In the genomic region with DNA sequence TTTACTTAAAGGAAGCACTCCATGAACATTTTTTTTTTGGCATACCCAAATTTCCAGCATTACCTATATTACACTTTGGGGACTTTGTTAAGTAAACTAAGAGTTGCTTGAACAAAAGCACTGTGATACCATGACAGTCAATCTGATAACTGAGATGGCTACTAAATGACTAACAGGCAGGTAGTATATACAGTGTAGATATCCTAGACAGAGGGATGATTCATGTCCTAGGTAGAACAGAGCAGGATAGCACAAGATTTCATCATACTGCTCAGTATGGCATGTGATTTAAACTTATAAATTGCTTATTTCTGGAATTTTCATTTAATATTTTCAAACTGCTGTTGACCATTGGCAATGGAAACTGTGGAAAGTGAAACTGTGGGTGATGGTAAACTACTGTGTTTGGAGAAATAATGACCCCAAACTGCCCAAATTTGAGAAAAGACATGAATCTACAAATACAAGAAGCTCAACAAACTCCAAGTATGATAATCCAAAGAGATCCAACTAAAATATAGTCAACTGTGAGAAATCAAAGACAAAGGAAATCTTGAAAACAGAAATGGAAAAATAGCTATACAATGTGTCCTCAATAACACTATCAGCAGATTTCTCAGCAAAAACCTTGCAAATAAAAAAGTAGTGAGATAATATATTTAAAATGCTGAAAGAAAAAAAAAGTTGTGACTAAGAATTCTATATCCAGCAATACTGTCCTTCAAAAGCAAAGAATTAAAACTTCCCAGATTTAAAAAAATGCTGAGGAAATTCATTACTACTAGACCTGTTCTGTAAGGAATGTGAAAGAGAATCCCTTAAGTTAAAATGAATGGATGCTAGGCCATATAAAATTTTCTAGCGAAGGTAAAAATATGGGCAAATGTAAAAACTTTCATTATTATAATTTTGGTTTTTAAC, we compare ENCODE assay signal across 23 cellular contexts.
A peak's percentile ranks its signal among the peaks of the same experiment; 100 is the strongest.
DNase-seq lines count a peak whose midpoint lies in the region; ATAC-seq, FAIRE-seq and TF ChIP-seq lines count a peak whose summit lies in the region.
"Had no signal": no experiment of that assay in that cellular context is flagged by ENCODE, and none has a peak within 500 bp of the region (broad histone marks: within the 10 kb centered on the region; RNA-seq: fewer than 3 reads in every experiment).

No MANE protein-coding gene starts in this region.

- TF ChIP-seq CTCF in MCF 10A (IDR thresholded peaks at IDR 0.05; ENCODE audit: unreplicated experiment) (no peak), breast epithelium (IDR thresholded peaks at IDR 0.05) (no peak), bronchial epithelial cell (IDR thresholded peaks at IDR 0.05; ENCODE audit: insufficient read depth, low read length, severe bottlenecking) (no peak), uterus (IDR thresholded peaks at IDR 0.05) (no peak), WTC11 (IDR thresholded peaks at IDR 0.05) (no peak)

- ATAC-seq in stimulated activated effector memory CD8-positive, alpha-beta T cell treated with anti-CD3 and anti-CD28 coated beads, Interleukin-12 subunit alpha, Interleukin-12 subunit beta, amount 100 ng/mL, for 72 hours: peak; percentile 32
- no peak for ATAC-seq in WTC11
- ATAC-seq: A549, GM12878, GM23338 had no signal

- H3K36me3 Mint-ChIP-seq in MCF 10A (ENCODE audit: insufficient read depth, unreplicated experiment): no peaks in the 10 kb centered on the region
- no peaks in the 10 kb centered on the region for H3K36me3 Mint-ChIP-seq in stimulated activated effector memory CD8-positive, alpha-beta T cell treated with anti-CD3 and anti-CD28 coated beads, Interleukin-12 subunit alpha, Interleukin-12 subunit beta, amount 100 ng/mL, for 72 hours
- H3K36me3 Mint-ChIP-seq in WTC11: peaks cover 13% of the 10 kb centered on the region

- H3K27me3 ChIP-seq in breast epithelium (no peaks in the 10 kb centered on the region), bronchial epithelial cell (ENCODE audit: control insufficient read depth, insufficient read depth, low read length) (no peaks in the 10 kb centered on the region), uterus (no peaks in the 10 kb centered on the region)

- POLR2A ChIA-PET in MCF 10A (lab: Yijun Ruan, JAX): interaction anchor here (1.0 kb wide), 1 partner anchor 15 kb away, joined by 3 read pairs; no protein-coding TSS in a partner anchor
- POLR2A ChIA-PET in WTC11 (lab: Charles Lee): no interaction called here

- H3K4me3 Mint-ChIP-seq in MCF 10A (ENCODE audit: unreplicated experiment) (no peak overlapping the region), WTC11 (no peak overlapping the region)
- no peak overlapping the region for H3K4me3 Mint-ChIP-seq in stimulated activated effector memory CD8-positive, alpha-beta T cell treated with anti-CD3 and anti-CD28 coated beads, Interleukin-12 subunit alpha, Interleukin-12 subunit beta, amount 100 ng/mL, for 72 hours
- H3K4me3 Mint-ChIP-seq: CD4-positive, alpha-beta T cell; GM23338; HFFc6 had no signal

- peaks cover 29% of the 10 kb centered on the region for H3K9me3 Mint-ChIP-seq in MCF 10A (ENCODE audit: unreplicated experiment)
- peaks cover 5% of the 10 kb centered on the region for H3K9me3 Mint-ChIP-seq in stimulated activated effector memory CD8-positive, alpha-beta T cell treated with anti-CD3 and anti-CD28 coated beads, Interleukin-12 subunit alpha, Interleukin-12 subunit beta, amount 100 ng/mL, for 72 hours
- peaks cover 20% of the 10 kb centered on the region for H3K9me3 Mint-ChIP-seq in WTC11
- H3K9me3 Mint-ChIP-seq: GM23338 had no signal

- no TSS peak for BruUV-seq in MCF 10A (replicated peaks; lab: Mats Ljungman, UMichigan)

- no peaks in the 10 kb centered on the region for H3K27me3 Mint-ChIP-seq in MCF 10A (ENCODE audit: insufficient read depth, unreplicated experiment)
- no peaks in the 10 kb centered on the region for H3K27me3 Mint-ChIP-seq in WTC11 (ENCODE audit: low read depth)

- TF ChIP-seq POLR2A in breast epithelium (IDR thresholded peaks at IDR 0.05) (no peak), uterus (IDR thresholded peaks at IDR 0.05) (no peak)

- no peak overlapping the region for H3K27ac ChIP-seq in breast epithelium
- no peak overlapping the region for H3K27ac ChIP-seq in uterus
- H3K27ac ChIP-seq: 22Rv1, A549, C4-2B had no signal

- H3K9me3 ChIP-seq in breast epithelium (peaks cover 0 to 15% of the 10 kb centered on the region in 2 donors), uterus (peaks cover 0 to 8% of the 10 kb centered on the region in 2 donors)

- intact Hi-C loops in MCF 10A (cut with micrococcal nuclease) (no loop called here), breast epithelium (cut with DNase I; ENCODE audit: low total_unique reads) (no loop called here), uterus (cut with DNase I; ENCODE audit: low total_unique reads) (no loop called here)

- DNase-seq in MCF 10A (ENCODE audit: unreplicated experiment): peak; percentile 26
- DNase-seq in breast epithelium (ENCODE audit: low spot score in 2 of 2): no peak
- DNase-seq in bronchial epithelial cell (ENCODE audit: low read depth): peak; percentile 70
- DNase-seq in stimulated activated effector memory CD8-positive, alpha-beta T cell treated with anti-CD3 and anti-CD28 coated beads, Interleukin-12 subunit alpha, Interleukin-12 subunit beta, amount 100 ng/mL, for 72 hours (ENCODE audit: low spot score in 2 of 2): no peak
- DNase-seq in iPS-NIHi11 (ENCODE audit: low spot score): no peak
- no peak for DNase-seq in uterus
- DNase-seq in WTC11 (ENCODE audit: low spot score): no peak
- DNase-seq: AML-193; Caco-2; CD4-positive, alpha-beta T cell; DMS153; DMS79; HCEC 1CT; HFFc6; IMR-90 had no signal

- H3K4me1 ChIP-seq in breast epithelium (no peaks in the 10 kb centered on the region), uterus (peaks cover 0 to 13% of the 10 kb centered on the region in 2 donors)

- FAIRE-seq in bronchial epithelial cell (lab: Jason Lieb, UNC) (no peak), islet of Langerhans (lab: Jason Lieb, UNC) (peak; percentile 21)
- FAIRE-seq: A549, GM12878, H54, HTR-8/SVneo had no signal

- CTCF ChIA-PET in MCF 10A (lab: Yijun Ruan, JAX): interaction anchor here (0.7 to 1.0 kb wide), 3 partner anchors 21 to 925 kb away, joined by 3 to 4 read pairs (median 4); no protein-coding TSS in a partner anchor
- CTCF ChIA-PET in WTC11 (lab: Charles Lee): no interaction called here

- no peaks in the 10 kb centered on the region for H3K36me3 ChIP-seq in breast epithelium
- H3K36me3 ChIP-seq in bronchial epithelial cell (ENCODE audit: control insufficient read depth, insufficient read depth, low read length): no peaks in the 10 kb centered on the region
- no peaks in the 10 kb centered on the region for H3K36me3 ChIP-seq in uterus

- no peak overlapping the region for H3K27ac Mint-ChIP-seq in MCF 10A (ENCODE audit: low read depth, unreplicated experiment)
- no peak overlapping the region for H3K27ac Mint-ChIP-seq in stimulated activated effector memory CD8-positive, alpha-beta T cell treated with anti-CD3 and anti-CD28 coated beads, Interleukin-12 subunit alpha, Interleukin-12 subunit beta, amount 100 ng/mL, for 72 hours
- no peak overlapping the region for H3K27ac Mint-ChIP-seq in WTC11
- H3K27ac Mint-ChIP-seq: CD4-positive, alpha-beta T cell; GM23338; HFFc6 had no signal

- peaks cover 20% of the 10 kb centered on the region for H3K4me1 Mint-ChIP-seq in MCF 10A (ENCODE audit: insufficient read depth, unreplicated experiment)
- H3K4me1 Mint-ChIP-seq in stimulated activated effector memory CD8-positive, alpha-beta T cell treated with anti-CD3 and anti-CD28 coated beads, Interleukin-12 subunit alpha, Interleukin-12 subunit beta, amount 100 ng/mL, for 72 hours: no peaks in the 10 kb centered on the region
- H3K4me1 Mint-ChIP-seq in WTC11: 0 out of 2 replicates have a peak, but pooled peaks cover 3% of the 10 kb centered on the region
- H3K4me1 Mint-ChIP-seq: GM23338 had no signal

- H3K4me3 ChIP-seq in breast epithelium: no peak overlapping the region
- H3K4me3 ChIP-seq in bronchial epithelial cell (ENCODE audit: low read depth, low read length): no peak overlapping the region
- H3K4me3 ChIP-seq in uterus: no peak overlapping the region
- H3K4me3 ChIP-seq: A549, GM12878, GM23338 had no signal

TF ChIP-seq in WTC11, 78 proteins besides CTCF, POLR2A, EP300 and RAD21 (continues in another document):
- TF ChIP-seq, protein P1, sequence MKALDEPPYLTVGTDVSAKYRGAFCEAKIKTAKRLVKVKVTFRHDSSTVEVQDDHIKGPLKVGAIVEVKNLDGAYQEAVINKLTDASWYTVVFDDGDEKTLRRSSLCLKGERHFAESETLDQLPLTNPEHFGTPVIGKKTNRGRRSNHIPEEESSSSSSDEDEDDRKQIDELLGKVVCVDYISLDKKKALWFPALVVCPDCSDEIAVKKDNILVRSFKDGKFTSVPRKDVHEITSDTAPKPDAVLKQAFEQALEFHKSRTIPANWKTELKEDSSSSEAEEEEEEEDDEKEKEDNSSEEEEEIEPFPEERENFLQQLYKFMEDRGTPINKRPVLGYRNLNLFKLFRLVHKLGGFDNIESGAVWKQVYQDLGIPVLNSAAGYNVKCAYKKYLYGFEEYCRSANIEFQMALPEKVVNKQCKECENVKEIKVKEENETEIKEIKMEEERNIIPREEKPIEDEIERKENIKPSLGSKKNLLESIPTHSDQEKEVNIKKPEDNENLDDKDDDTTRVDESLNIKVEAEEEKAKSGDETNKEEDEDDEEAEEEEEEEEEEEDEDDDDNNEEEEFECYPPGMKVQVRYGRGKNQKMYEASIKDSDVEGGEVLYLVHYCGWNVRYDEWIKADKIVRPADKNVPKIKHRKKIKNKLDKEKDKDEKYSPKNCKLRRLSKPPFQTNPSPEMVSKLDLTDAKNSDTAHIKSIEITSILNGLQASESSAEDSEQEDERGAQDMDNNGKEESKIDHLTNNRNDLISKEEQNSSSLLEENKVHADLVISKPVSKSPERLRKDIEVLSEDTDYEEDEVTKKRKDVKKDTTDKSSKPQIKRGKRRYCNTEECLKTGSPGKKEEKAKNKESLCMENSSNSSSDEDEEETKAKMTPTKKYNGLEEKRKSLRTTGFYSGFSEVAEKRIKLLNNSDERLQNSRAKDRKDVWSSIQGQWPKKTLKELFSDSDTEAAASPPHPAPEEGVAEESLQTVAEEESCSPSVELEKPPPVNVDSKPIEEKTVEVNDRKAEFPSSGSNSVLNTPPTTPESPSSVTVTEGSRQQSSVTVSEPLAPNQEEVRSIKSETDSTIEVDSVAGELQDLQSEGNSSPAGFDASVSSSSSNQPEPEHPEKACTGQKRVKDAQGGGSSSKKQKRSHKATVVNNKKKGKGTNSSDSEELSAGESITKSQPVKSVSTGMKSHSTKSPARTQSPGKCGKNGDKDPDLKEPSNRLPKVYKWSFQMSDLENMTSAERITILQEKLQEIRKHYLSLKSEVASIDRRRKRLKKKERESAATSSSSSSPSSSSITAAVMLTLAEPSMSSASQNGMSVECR (CRISPR knock-in tag; IDR thresholded peaks at IDR 0.05; ENCODE audit: borderline replicate concordance): no peak
- TF ChIP-seq CREB1 (CRISPR knock-in tag; IDR thresholded peaks at IDR 0.05) (no peak), NR2C2 (CRISPR knock-in tag; IDR thresholded peaks at IDR 0.05) (no peak)

Comparison
In these comparisons a context has a peak if more than half of its experiments do, and no peak if none do; other contexts are left out.
1. DNase-seq: peak in MCF 10A (single experiment) and bronchial epithelial cell (single experiment); none in breast epithelium (0 of 2), stimulated activated effector memory CD8-positive, alpha-beta T cell treated with anti-CD3 and anti-CD28 coated beads, Interleukin-12 subunit alpha, Interleukin-12 subunit beta, amount 100 ng/mL, for 72 hours (0 of 2), iPS-NIHi11 (single experiment), uterus (0 of 2) and WTC11 (single experiment).